ENCODE assay signal across 8 cellular contexts in the genomic region with DNA sequence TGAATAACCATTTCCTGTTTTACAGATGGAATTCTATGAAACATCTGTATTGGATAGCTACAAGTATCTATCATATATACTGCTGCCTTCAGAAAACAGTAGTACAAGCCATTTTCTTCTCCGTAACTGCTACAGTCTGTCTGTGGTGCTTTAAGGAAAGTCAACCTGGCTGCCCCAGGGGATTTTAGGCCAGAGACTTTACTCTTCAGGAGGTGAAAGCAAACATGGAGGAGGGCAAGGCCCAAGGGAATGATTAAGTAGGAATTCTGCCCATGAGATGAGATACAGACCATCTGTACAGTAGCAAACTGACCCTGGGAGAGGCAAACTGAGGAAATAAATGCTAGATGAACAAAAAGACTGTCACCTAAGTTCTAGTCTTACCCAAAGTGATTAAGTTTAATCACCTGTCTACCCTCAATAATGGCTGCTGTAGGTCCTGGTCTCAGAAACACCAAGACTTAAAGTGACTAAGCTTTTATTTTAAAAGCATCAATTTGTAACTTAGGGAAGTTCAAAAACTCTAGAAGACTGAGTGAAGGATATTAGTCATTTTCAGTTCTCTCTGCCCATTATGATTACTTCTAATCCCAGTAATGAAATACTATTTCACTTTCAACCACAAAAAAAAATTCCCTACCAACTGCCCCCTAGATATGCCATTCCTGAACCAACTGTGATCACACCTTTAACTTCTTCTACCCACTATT. TPM values are rescaled to one million over a fixed set of nuclear protein-coding genes. Genes with fewer than 3 reads are reported as not detected.
A peak's percentile ranks its signal among the peaks of the same experiment; 100 is the strongest.
DNase-seq lines count a peak whose midpoint lies in the region; ATAC-seq and TF ChIP-seq lines count a peak whose summit lies in the region.

No MANE protein-coding gene starts in this region.

- no peaks in the 10 kb centered on the region for H3K27me3 Mint-ChIP-seq in MCF 10A (ENCODE audit: insufficient read depth, unreplicated experiment)
- H3K27me3 Mint-ChIP-seq in activated CD8-positive, alpha-beta T cell treated with anti-CD3 and anti-CD28 coated beads for 36 hours: no peaks in the 10 kb centered on the region
- no peaks in the 10 kb centered on the region for H3K27me3 Mint-ChIP-seq in stimulated activated naive CD8-positive, alpha-beta T cell treated with anti-CD3 and anti-CD28 coated beads, Interleukin-15, amount 100 ng/mL, for 72 hours
- no peaks in the 10 kb centered on the region for H3K27me3 Mint-ChIP-seq in activated CD4-positive, alpha-beta T cell treated with anti-CD3 and anti-CD28 coated beads, Interleukin-2, amount 10 ng/mL, durations not matched to agents 7 days and 5 days

- peaks cover 28% of the 10 kb centered on the region for H3K36me3 Mint-ChIP-seq in MCF 10A (ENCODE audit: insufficient read depth, unreplicated experiment)
- peaks cover 9% of the 10 kb centered on the region for H3K36me3 Mint-ChIP-seq in activated CD8-positive, alpha-beta T cell treated with anti-CD3 and anti-CD28 coated beads for 36 hours (ENCODE audit: low read depth)
- H3K36me3 Mint-ChIP-seq in activated CD4-positive, alpha-beta T cell treated with anti-CD3 and anti-CD28 coated beads, Interleukin-2, amount 10 ng/mL, durations not matched to agents 7 days and 5 days (ENCODE audit: low read depth): peaks cover 7% of the 10 kb centered on the region

- H3K27ac ChIP-seq in breast epithelium (peak overlapping the region in 1 of 2 donors; percentile 33), stomach (peak overlapping the region in 1 of 5 donors; percentile 40), right cardiac atrium (ENCODE audit: low read length) (no peak overlapping the region)

- POLR2A ChIA-PET in MCF 10A (lab: Yijun Ruan, JAX): interaction anchor here (2.8 kb wide), 1 partner anchor 13 kb away, joined by 9 read pairs; no protein-coding TSS in a partner anchor
- POLR2A ChIA-PET in activated CD8-positive, alpha-beta T cell treated with anti-CD3 and anti-CD28 coated beads for 36 hours (lab: Charles Lee): interaction anchor here (0.9 to 1.3 kb wide), 2 partner anchors 14 to 18 kb away, joined by 3 to 4 read pairs; no protein-coding TSS in a partner anchor
- POLR2A ChIA-PET in activated CD4-positive, alpha-beta T cell treated with anti-CD3 and anti-CD28 coated beads, Interleukin-2, amount 10 ng/mL, durations not matched to agents 7 days and 5 days (lab: Charles Lee): no interaction called here

- ATAC-seq in HG02943 (IDR thresholded peaks at IDR 0.05; ENCODE audit: low read depth, unreplicated experiment): peak; percentile 74
- peak; percentile 87 for ATAC-seq in activated CD8-positive, alpha-beta T cell treated with anti-CD3 and anti-CD28 coated beads for 36 hours
- peak; percentile 93 for ATAC-seq in stimulated activated naive CD8-positive, alpha-beta T cell treated with anti-CD3 and anti-CD28 coated beads, Interleukin-15, amount 100 ng/mL, for 72 hours
- no peak for ATAC-seq in right cardiac atrium

- TF ChIP-seq EP300 in stomach (IDR thresholded peaks at IDR 0.05): no peak

- H3K4me3 ChIP-seq in breast epithelium (no peak overlapping the region), stomach (no peak overlapping the region), right cardiac atrium (ENCODE audit: low read length) (no peak overlapping the region)

- H3K9me3 Mint-ChIP-seq in MCF 10A (ENCODE audit: unreplicated experiment): no peaks in the 10 kb centered on the region
- no peaks in the 10 kb centered on the region for H3K9me3 Mint-ChIP-seq in activated CD8-positive, alpha-beta T cell treated with anti-CD3 and anti-CD28 coated beads for 36 hours
- H3K9me3 Mint-ChIP-seq in stimulated activated naive CD8-positive, alpha-beta T cell treated with anti-CD3 and anti-CD28 coated beads, Interleukin-15, amount 100 ng/mL, for 72 hours: no peaks in the 10 kb centered on the region
- H3K9me3 Mint-ChIP-seq in activated CD4-positive, alpha-beta T cell treated with anti-CD3 and anti-CD28 coated beads, Interleukin-2, amount 10 ng/mL, durations not matched to agents 7 days and 5 days: no peaks in the 10 kb centered on the region

- peaks cover 0 to 4% of the 10 kb centered on the region in 2 donors for H3K4me1 ChIP-seq in breast epithelium
- peaks cover 16 to 62% (median 31%) of the 10 kb centered on the region in 4 donors for H3K4me1 ChIP-seq in stomach
- peaks cover 9% of the 10 kb centered on the region for H3K4me1 ChIP-seq in right cardiac atrium (ENCODE audit: control insufficient read depth, insufficient read depth, low read length)

- H3K27me3 ChIP-seq in breast epithelium: no peaks in the 10 kb centered on the region
- H3K27me3 ChIP-seq in stomach: no peaks in the 10 kb centered on the region
- no peaks in the 10 kb centered on the region for H3K27me3 ChIP-seq in right cardiac atrium (ENCODE audit: control insufficient read depth, insufficient read depth)

- no peak overlapping the region for H3K4me3 Mint-ChIP-seq in MCF 10A (ENCODE audit: unreplicated experiment)
- H3K4me3 Mint-ChIP-seq in activated CD8-positive, alpha-beta T cell treated with anti-CD3 and anti-CD28 coated beads for 36 hours: peak overlapping the region; percentile 34
- peak overlapping the region; percentile 55 to 61 for H3K4me3 Mint-ChIP-seq in stimulated activated naive CD8-positive, alpha-beta T cell treated with anti-CD3 and anti-CD28 coated beads, Interleukin-15, amount 100 ng/mL, for 72 hours
- H3K4me3 Mint-ChIP-seq in activated CD4-positive, alpha-beta T cell treated with anti-CD3 and anti-CD28 coated beads, Interleukin-2, amount 10 ng/mL, durations not matched to agents 7 days and 5 days: no peak overlapping the region

- WGBS in stomach, 5 donors: 75 to 90% (median 88%) methylated on average over 1 of the region's 1 CpG
- 77% methylated on average over 1 of the region's 1 CpG for WGBS in right cardiac atrium

- intact Hi-C loops in MCF 10A (cut with micrococcal nuclease): no loop called here
- intact Hi-C loops in breast epithelium (cut with DNase I; ENCODE audit: low total_unique reads): no loop called here
- intact Hi-C loops in activated CD8-positive, alpha-beta T cell treated with anti-CD3 and anti-CD28 coated beads for 36 hours (cut with micrococcal nuclease): loop anchor here (2.0 to 5.0 kb wide), 3 partner anchors 27 to 61 kb away; no protein-coding TSS in a partner anchor
- intact Hi-C loops in stomach (cut with DNase I; ENCODE audit: low total_unique reads): no loop called here
- intact Hi-C loops in right cardiac atrium (cut with DNase I): no loop called here

- TF ChIP-seq CTCF in MCF 10A (IDR thresholded peaks at IDR 0.05; ENCODE audit: unreplicated experiment): no peak
- TF ChIP-seq CTCF in breast epithelium (IDR thresholded peaks at IDR 0.05): no peak
- no peak for TF ChIP-seq CTCF in activated CD8-positive, alpha-beta T cell treated with anti-CD3 and anti-CD28 coated beads for 36 hours (IDR thresholded peaks at IDR 0.05)
- no peak for TF ChIP-seq CTCF in stomach (IDR thresholded peaks at IDR 0.05)

- H3K27ac Mint-ChIP-seq in MCF 10A (ENCODE audit: low read depth, unreplicated experiment): peak overlapping the region; percentile 41
- peak overlapping the region; percentile 81 for H3K27ac Mint-ChIP-seq in activated CD8-positive, alpha-beta T cell treated with anti-CD3 and anti-CD28 coated beads for 36 hours
- H3K27ac Mint-ChIP-seq in stimulated activated naive CD8-positive, alpha-beta T cell treated with anti-CD3 and anti-CD28 coated beads, Interleukin-15, amount 100 ng/mL, for 72 hours: peak overlapping the region in 1 of 2 donors; percentile 49
- H3K27ac Mint-ChIP-seq in activated CD4-positive, alpha-beta T cell treated with anti-CD3 and anti-CD28 coated beads, Interleukin-2, amount 10 ng/mL, durations not matched to agents 7 days and 5 days: no peak overlapping the region

- peaks cover 56% of the 10 kb centered on the region for H3K4me1 Mint-ChIP-seq in MCF 10A (ENCODE audit: insufficient read depth, unreplicated experiment)
- peaks cover 56% of the 10 kb centered on the region for H3K4me1 Mint-ChIP-seq in activated CD8-positive, alpha-beta T cell treated with anti-CD3 and anti-CD28 coated beads for 36 hours (ENCODE audit: low read depth)
- H3K4me1 Mint-ChIP-seq in stimulated activated naive CD8-positive, alpha-beta T cell treated with anti-CD3 and anti-CD28 coated beads, Interleukin-15, amount 100 ng/mL, for 72 hours: peaks cover 52% of the 10 kb centered on the region
- peaks cover 46% of the 10 kb centered on the region for H3K4me1 Mint-ChIP-seq in activated CD4-positive, alpha-beta T cell treated with anti-CD3 and anti-CD28 coated beads, Interleukin-2, amount 10 ng/mL, durations not matched to agents 7 days and 5 days

- TF ChIP-seq POLR2A in breast epithelium (IDR thresholded peaks at IDR 0.05): no peak
- no peak for TF ChIP-seq POLR2A in stomach (IDR thresholded peaks at IDR 0.05)

- DNase-seq in MCF 10A (ENCODE audit: unreplicated experiment) (no peak), breast epithelium (ENCODE audit: low spot score in 2 of 2) (no peak), stomach (no peak), right cardiac atrium (no peak)
- DNase-seq in activated CD8-positive, alpha-beta T cell treated with anti-CD3 and anti-CD28 coated beads for 36 hours: no peak
- no peak for DNase-seq in stimulated activated naive CD8-positive, alpha-beta T cell treated with anti-CD3 and anti-CD28 coated beads, Interleukin-15, amount 100 ng/mL, for 72 hours
- no peak for DNase-seq in activated CD4-positive, alpha-beta T cell treated with anti-CD3 and anti-CD28 coated beads, Interleukin-2, amount 10 ng/mL, durations not matched to agents 7 days and 5 days

- CTCF ChIA-PET in MCF 10A (lab: Yijun Ruan, JAX): interaction anchor here (1.3 to 1.5 kb wide), 2 partner anchors 13 to 61 kb away, joined by 4 to 6 read pairs; no protein-coding TSS in a partner anchor
- CTCF ChIA-PET in activated CD8-positive, alpha-beta T cell treated with anti-CD3 and anti-CD28 coated beads for 36 hours (lab: Charles Lee): interaction anchor here (3.5 to 3.7 kb wide), 2 partner anchors 13 to 60 kb away, joined by 15 to 20 read pairs; a partner anchor contains a TSS
- CTCF ChIA-PET in activated CD4-positive, alpha-beta T cell treated with anti-CD3 and anti-CD28 coated beads, Interleukin-2, amount 10 ng/mL, durations not matched to agents 7 days and 5 days (lab: Charles Lee): interaction anchor here (1.3 to 2.1 kb wide), 2 partner anchors 14 to 15 kb away, joined by 4 read pairs; a partner anchor contains a TSS

- H3K9me3 ChIP-seq in breast epithelium (no peaks in the 10 kb centered on the region), stomach (no peaks in the 10 kb centered on the region), right cardiac atrium (ENCODE audit: control insufficient read depth, low read length) (no peaks in the 10 kb centered on the region)

- BruUV-seq in MCF 10A (replicated peaks; lab: Mats Ljungman, UMichigan): no TSS peak

- H3K36me3 ChIP-seq in breast epithelium: no peaks in the 10 kb centered on the region
- H3K36me3 ChIP-seq in stomach: peaks cover 0 to 4% (median 0%) of the 10 kb centered on the region in 4 donors

RNA-seq across cellular contexts. Expression of a gene that starts 14.8 kb away (rescaled TPM):
- total RNA-seq in MCF 10A (2022) (179 and 194 TPM in 2 replicates), breast epithelium (10 to 100 TPM; 46.2 to 61.9 (median 50.6) TPM), stomach (10 to 100 TPM; 23.3 to 70.5 (median 39.1) TPM), right cardiac atrium (10 to 100 TPM; 48.8 to 68.2 (median 60.7) TPM)
- 100 to 1,000 TPM; 101 to 102 TPM for total RNA-seq in activated CD8-positive, alpha-beta T cell treated with anti-CD3 and anti-CD28 coated beads for 36 hours
- polyA plus RNA-seq in stomach (10 to 100 TPM; 24.7 to 38.7 (median 38.2) TPM), right cardiac atrium (27.3 TPM)
- 100 to 1,000 TPM; 103 to 105 TPM for total RNA-seq in activated CD4-positive, alpha-beta T cell treated with anti-CD3 and anti-CD28 coated beads, Interleukin-2, amount 10 ng/mL, durations not matched to agents 7 days and 5 days

RNA-seq across cellular contexts. Expression of a gene that starts 59.7 kb away (rescaled TPM):
- 34.7 and 37.4 TPM in 2 replicates for total RNA-seq in MCF 10A (2022)
- 10 to 100 TPM; 46.9 to 67.6 (median 47.0) TPM for total RNA-seq in breast epithelium
- total RNA-seq in activated CD8-positive, alpha-beta T cell treated with anti-CD3 and anti-CD28 coated beads for 36 hours: 10 to 100 TPM; 10.2 to 15.3 TPM
- 10 to 100 TPM in 4 of 5 donors, 1 to 10 TPM in 1; 2.3 to 65.0 (median 21.0) TPM for total RNA-seq in stomach
- 10 to 100 TPM in 1 of 3 donors, 1 to 10 TPM in 2; 7.3 to 12.0 (median 8.3) TPM for polyA plus RNA-seq in stomach
- 10 to 100 TPM; 21.6 to 30.0 (median 27.4) TPM for total RNA-seq in right cardiac atrium
- polyA plus RNA-seq in right cardiac atrium: 9.8 TPM
- total RNA-seq in activated CD4-positive, alpha-beta T cell treated with anti-CD3 and anti-CD28 coated beads, Interleukin-2, amount 10 ng/mL, durations not matched to agents 7 days and 5 days: 10 to 100 TPM; 20.1 to 21.2 TPM

Comparison
In these comparisons a context has a peak if more than half of its experiments do, and no peak if none do; other contexts are left out.
1. H3K4me3 Mint-ChIP-seq: peak in activated CD8-positive, alpha-beta T cell treated with anti-CD3 and anti-CD28 coated beads for 36 hours (single experiment) and stimulated activated naive CD8-positive, alpha-beta T cell treated with anti-CD3 and anti-CD28 coated beads, Interleukin-15, amount 100 ng/mL, for 72 hours (2 of 2); none in MCF 10A (single experiment) and activated CD4-positive, alpha-beta T cell treated with anti-CD3 and anti-CD28 coated beads, Interleukin-2, amount 10 ng/mL, durations not matched to agents 7 days and 5 days (single experiment).
2. ATAC-seq: peak in HG02943 (single experiment), activated CD8-positive, alpha-beta T cell treated with anti-CD3 and anti-CD28 coated beads for 36 hours (single experiment) and stimulated activated naive CD8-positive, alpha-beta T cell treated with anti-CD3 and anti-CD28 coated beads, Interleukin-15, amount 100 ng/mL, for 72 hours (single experiment); none in right cardiac atrium (0 of 2).